Comparison of ENCODE assay signal across 21 cellular contexts in the genomic region with DNA sequence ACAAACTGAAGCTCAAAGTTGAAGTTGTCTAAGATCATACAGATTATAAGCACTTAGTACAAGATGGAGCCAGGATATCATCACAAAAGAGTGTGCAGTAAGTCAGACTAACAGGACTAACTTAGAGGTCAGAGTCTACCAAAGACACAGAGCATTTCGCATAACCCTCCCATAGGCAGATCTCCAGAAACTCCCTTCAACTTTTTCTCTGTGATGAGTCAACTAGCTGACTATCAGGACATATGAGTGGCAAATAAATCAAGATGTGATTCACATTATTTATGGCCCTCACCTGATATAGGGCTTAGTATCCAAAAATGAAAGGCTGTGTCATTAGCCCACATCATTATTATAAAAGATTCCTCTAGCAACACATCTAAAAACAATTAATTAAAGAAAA.
DNase-seq lines count a peak whose midpoint lies in the region; ATAC-seq and TF ChIP-seq lines count a peak whose summit lies in the region.
"Had no signal": no experiment of that assay in that cellular context is flagged by ENCODE, and none has a peak within 500 bp of the region (broad histone marks: within the 10 kb centered on the region; RNA-seq: fewer than 3 reads in every experiment).

No MANE protein-coding gene starts in this region.

- no peaks in the 10 kb centered on the region for H3K9me3 ChIP-seq in RWPE2 (ENCODE audit: severe bottlenecking)
- H3K9me3 ChIP-seq: BLaER1, Caco-2, MG63, SJCRH30 had no signal

- H3K27me3 ChIP-seq in RWPE2 (ENCODE audit: insufficient read depth, poor library complexity, severe bottlenecking), result no peaks in the 10 kb centered on the region
- H3K27me3 ChIP-seq: BLaER1, MG63, SJCRH30 had no signal

- H3K27ac ChIP-seq in RWPE2 (ENCODE audit: poor library complexity, severe bottlenecking), result no peak overlapping the region
- H3K27ac ChIP-seq: BLaER1, SJCRH30 had no signal

- TF ChIP-seq CTCF in RWPE2 (IDR thresholded peaks at IDR 0.05; ENCODE audit: poor library complexity, severe bottlenecking) (no peak), fibroblast of mammary gland (conservative IDR thresholded peaks at IDR 0.05; ENCODE audit: control insufficient read depth, insufficient read depth, low read depth, low read length) (no peak), omental fat pad (IDR thresholded peaks at IDR 0.05) (no peak)

- H3K36me3 ChIP-seq in RWPE2 (ENCODE audit: low read depth), result no peaks in the 10 kb centered on the region
- H3K36me3 ChIP-seq: BLaER1, MG63, SJCRH30 had no signal

- DNase-seq in HPDE6-E6E7 (ENCODE audit: extremely low spot score) (peak; percentile 13), RWPE2 (ENCODE audit: low spot score) (no peak), fibroblast of mammary gland (ENCODE audit: low read depth) (peak; percentile 44), omental fat pad (ENCODE audit: low spot score) (no peak), Kasumi-1 (lab: John Stamatoyannopoulos, UW) (no peak)
- DNase-seq: Caco-2; CD4-positive, alpha-beta T cell; DMS 273 treated with DMSO at 0.1 percent for 48 hours; GOT3; Karpas-422; MG63; NCI-H1048; NCI-H1436; NCI-H2029; NCI-H226; NCI-H510A treated with DMSO at 0.1 percent for 48 hours; NCI-H748 treated with DMSO at 0.1 percent for 48 hours; SJCRH30 had no signal

- no peak overlapping the region for H3K4me3 ChIP-seq in RWPE2 (ENCODE audit: severe bottlenecking)
- H3K4me3 ChIP-seq in fibroblast of mammary gland (ENCODE audit: control insufficient read depth, low read depth, low read length), result no peak overlapping the region
- H3K4me3 ChIP-seq: BLaER1, MG63, SJCRH30 had no signal

- H3K4me1 ChIP-seq in RWPE2 (ENCODE audit: insufficient read depth, poor library complexity, severe bottlenecking), result peaks cover 12% of the 10 kb centered on the region
- H3K4me1 ChIP-seq: BLaER1, Caco-2, SJCRH30 had no signal

- ATAC-seq in RWPE2 (ENCODE audit: low read depth), result peak; percentile 98
- ATAC-seq in omental fat pad (ENCODE audit: low FRiP score), result peak; percentile 64
- ATAC-seq in GM21737 (IDR thresholded peaks at IDR 0.05; ENCODE audit: unreplicated experiment), result no peak
- ATAC-seq in HG03378 (IDR thresholded peaks at IDR 0.05; ENCODE audit: unreplicated experiment), result no peak

Comparison
In these comparisons a context has a peak if more than half of its experiments do, and no peak if none do; other contexts are left out.
1. DNase-seq: peak in HPDE6-E6E7 (single experiment) and fibroblast of mammary gland (single experiment); none in RWPE2 (single experiment), omental fat pad (single experiment) and Kasumi-1 (0 of 2).
2. ATAC-seq: peak in RWPE2 (single experiment) and omental fat pad (single experiment); none in GM21737 (single experiment) and HG03378 (single experiment).